8 cellular contexts compared by ENCODE assay signal in the genomic region with DNA sequence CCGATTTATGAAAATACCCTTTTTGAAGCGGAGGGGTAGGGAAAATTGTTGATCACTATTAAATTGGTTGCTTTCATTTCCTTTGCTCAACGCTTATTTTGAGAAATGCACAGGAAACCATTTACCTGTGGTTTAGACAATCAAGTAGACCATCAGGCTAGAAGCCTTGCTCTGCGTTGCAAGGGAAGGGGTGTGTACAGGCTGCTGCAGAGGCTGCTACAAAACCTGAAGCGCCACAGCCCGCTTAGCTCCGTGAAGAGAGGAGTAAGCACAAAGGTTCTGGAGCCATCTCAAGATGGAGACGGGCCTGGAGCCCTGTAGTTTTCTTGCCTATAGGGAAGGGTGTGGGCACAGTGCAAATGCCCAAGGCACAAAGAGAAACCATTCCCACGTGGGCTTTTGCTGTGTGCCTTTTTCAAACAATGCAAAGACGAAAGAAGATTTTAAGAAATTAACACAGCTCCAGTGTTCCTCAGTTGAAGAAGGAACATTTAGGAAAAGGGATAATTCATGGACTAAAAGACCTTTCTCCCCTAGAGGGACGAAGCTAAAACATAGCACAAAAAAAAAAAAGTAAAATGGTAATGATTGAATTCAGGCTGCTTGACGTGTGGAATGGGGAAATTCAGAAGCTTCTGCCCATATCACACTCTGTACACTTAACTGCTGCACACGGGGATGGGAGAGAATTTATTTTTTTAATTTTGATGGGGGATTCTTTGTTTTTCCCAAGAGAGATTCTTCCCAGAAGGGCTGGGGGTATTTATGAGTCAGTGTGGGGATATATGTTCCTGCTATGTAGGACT. TPM values are rescaled to one million over a fixed set of nuclear protein-coding genes. Genes with fewer than 3 reads are reported as not detected.
DNase-seq lines count a peak whose midpoint lies in the region; FAIRE-seq and TF ChIP-seq lines count a peak whose summit lies in the region.

No MANE protein-coding gene starts in this region.

- no peak overlapping the region for H2BK12ac ChIP-seq in H9 (ENCODE audit: insufficient read length, low read depth, low read length)

- H3K36me3 Mint-ChIP-seq in H9 (ENCODE audit: insufficient read depth in 1 of 3, low read depth in 3 of 3): peaks cover 25 to 34% (median 28%) of the 10 kb centered on the region in 3 experiments

- peaks cover 11% of the 10 kb centered on the region; the same call in 1 of the 2 replicates for H3K79me2 ChIP-seq in H9 (ENCODE audit: insufficient read depth, low read length)

- H3K23ac ChIP-seq in H9 (ENCODE audit: insufficient read length, low read depth, low read length): no peak overlapping the region

- peak overlapping the region; percentile 44 for H3K9ac ChIP-seq in H9 (ENCODE audit: extremely low read depth, insufficient read length, low read length)
- H3K9ac ChIP-seq in mucosa of stomach (ENCODE audit: low read length): peak overlapping the region; percentile 100

- peak overlapping the region; percentile 21; a peak in 3 of 5 replicates for H3K4me3 Mint-ChIP-seq in H9

- H3K27ac ChIP-seq in H9 (ENCODE audit: insufficient read length, low read depth, low read length): peak overlapping the region; percentile 91
- H3K27ac ChIP-seq in transverse colon: peak overlapping the region; percentile 90 to 99 (median 94)

- peak overlapping the region; percentile 63 for H4K5ac ChIP-seq in H9 (ENCODE audit: insufficient read length, low read depth, low read length)

- no peak overlapping the region for H2BK5ac ChIP-seq in H9 (ENCODE audit: insufficient read length, low read length)

- FAIRE-seq in GM12892 (lab: Jason Lieb, UNC): peak; percentile 98

- TF ChIP-seq POLR2A in GM12892 (IDR thresholded peaks at IDR 0.05; ENCODE audit: low read depth, low read length) (peak; percentile 97), transverse colon (IDR thresholded peaks at IDR 0.05) (peak; percentile 49)

- H3K4me1 Mint-ChIP-seq in H9: peaks cover 29 to 31% of the 10 kb centered on the region in 2 experiments

- peaks cover 63 to 72% of the 10 kb centered on the region in 2 experiments for H3K9me3 Mint-ChIP-seq in H9

- H3K27ac Mint-ChIP-seq in H9: peak overlapping the region; percentile 75 to 85 (median 83); a peak in 6 of 7 replicates

- no peaks in the 10 kb centered on the region for H3K23me2 ChIP-seq in H9 (ENCODE audit: insufficient read length, low read depth, low read length, poor library complexity, severe bottlenecking)

- H3K27me3 ChIP-seq in H9 (ENCODE audit: insufficient read depth, low read length) (no peaks in the 10 kb centered on the region), mucosa of stomach (ENCODE audit: control insufficient read depth, insufficient read depth, low read length) (no peaks in the 10 kb centered on the region), transverse colon (no peaks in the 10 kb centered on the region)

- no peaks in the 10 kb centered on the region for H3K79me1 ChIP-seq in H9 (ENCODE audit: insufficient read depth, low read depth, low read length, poor library complexity, severe bottlenecking)

- no peaks in the 10 kb centered on the region; the same call in 1 of the 2 replicates for H3K27me3 Mint-ChIP-seq in H9 (ENCODE audit: low read depth)

- no peak overlapping the region for H2AK5ac ChIP-seq in H9 (ENCODE audit: insufficient read length, low read length)

- no peak for TF ChIP-seq EP300 in transverse colon (IDR thresholded peaks at IDR 0.05; ENCODE audit: low read depth)

- H2BK20ac ChIP-seq in H9 (ENCODE audit: low read depth, low read length, poor library complexity, severe bottlenecking): no peak overlapping the region

- H4K8ac ChIP-seq in H9 (replicated peaks; ENCODE audit: insufficient read length, low read depth, low read length): no peak overlapping the region

- intact Hi-C loops in transverse colon (cut with DNase I; ENCODE audit: low total_unique reads): no loop called here

- H3T11ph ChIP-seq in H9 (ENCODE audit: low read length): no peak overlapping the region

- H3K9me3 ChIP-seq in H9 (ENCODE audit: control insufficient read depth, low read depth, low read length) (no peaks in the 10 kb centered on the region), mucosa of stomach (ENCODE audit: control insufficient read depth, low read length) (no peaks in the 10 kb centered on the region), transverse colon (no peaks in the 10 kb centered on the region)

- no peak overlapping the region for H2AFZ ChIP-seq in H9 (ENCODE audit: low read length)

- H3K4me2 ChIP-seq in H9 (ENCODE audit: insufficient read depth, insufficient read length, low read length): no peak overlapping the region

- no peak overlapping the region for H2BK15ac ChIP-seq in H9 (ENCODE audit: low read depth, low read length)

- H4K20me1 ChIP-seq in H9 (ENCODE audit: control insufficient read depth, insufficient read depth, insufficient read length): no peaks in the 10 kb centered on the region

- H3K4ac ChIP-seq in H9 (ENCODE audit: low read depth, low read length): no peak overlapping the region

- no CpG with 5 or more reads among the region's 13 CpGs for WGBS in H9 (ENCODE audit: extremely low coverage, insufficient read length, low lambda C conversion rate)
- WGBS in transverse colon (ENCODE audit: low coverage in 1 of 2), 2 donors: 36 to 40% methylated on average over 1 to 13 of the region's 13 CpGs

- no peak overlapping the region for H3K14ac ChIP-seq in H9 (ENCODE audit: insufficient read depth, low read length)

- H2BK120ac ChIP-seq in H9 (ENCODE audit: low read depth, low read length, poor library complexity, severe bottlenecking): no peak overlapping the region

- no peak overlapping the region for H3K56ac ChIP-seq in H9 (ENCODE audit: insufficient read length, low read depth, low read length)

- H3K36me3 ChIP-seq in mucosa of stomach (ENCODE audit: control insufficient read depth, insufficient read depth, low read length): peaks cover 9% of the 10 kb centered on the region
- no peaks in the 10 kb centered on the region for H3K36me3 ChIP-seq in transverse colon

- H3K4me1 ChIP-seq in H9 (ENCODE audit: insufficient read depth, low read length) (no peaks in the 10 kb centered on the region), mucosa of stomach (ENCODE audit: control insufficient read depth, insufficient read depth, low read length) (peaks cover 6% of the 10 kb centered on the region), transverse colon (no peaks in the 10 kb centered on the region)

- H4K91ac ChIP-seq in H9 (ENCODE audit: insufficient read length, low read depth, low read length): no peak overlapping the region

- DNase-seq in GM12892 (ENCODE audit: insufficient read length) (peak; percentile 35), H9 (peak; percentile 76), NAMALWA (ENCODE audit: low spot score) (peak; percentile 77), transverse colon (peak; percentile 78), NCI-H226 (no peak)
- peak; percentile 61 to 67 for DNase-seq in activated CD4-positive, alpha-beta T cell treated with anti-CD3 and anti-CD28 coated beads, Interleukin-2, amount 50 U/mL, for 4 hours
- peak; percentile 29 for DNase-seq in effector CD8-positive, alpha-beta T cell (lab: John Stamatoyannopoulos, UW)

- no peak overlapping the region for H3K18ac ChIP-seq in H9 (ENCODE audit: insufficient read length, low read depth, low read length)

- H3K4me3 ChIP-seq in mucosa of stomach (ENCODE audit: low read length) (no peak overlapping the region), transverse colon (peak overlapping the region in 1 of 4 donors; percentile 86)

- no peak for TF ChIP-seq CTCF in H9 (conservative IDR thresholded peaks at IDR 0.05)
- TF ChIP-seq CTCF in transverse colon (IDR thresholded peaks at IDR 0.05): no peak

- in situ Hi-C loops in transverse colon (cut with MboI; ENCODE audit: low pct_ligation_motif_present in 1 of 4, low pct_unique_long_range_greater_than_20kb in 1 of 4, low sequenced_read_pairs in 3 of 4): loop anchor here in 2 of 4 donors (25.0 kb wide), 2 partner anchors 109 to 284 kb away; no protein-coding TSS in a partner anchor

RNA-seq across cellular contexts. Expression of gene TMSB4X, which starts 3.5 kb away (rescaled TPM):
- polyA plus RNA-seq in GM12892 (2012; ENCODE audit: missing spikeins): 23,212 TPM
- total RNA-seq in H9 (2021) (2,733 and 2,818 TPM in 2 replicates), transverse colon (1,000 to 10,000 TPM in 3 of 4 donors, 100 to 1,000 TPM in 1; 680 to 4,578 (median 2,996) TPM)
